Comparison of ENCODE assay signal across 2 cellular contexts in the genomic region with DNA sequence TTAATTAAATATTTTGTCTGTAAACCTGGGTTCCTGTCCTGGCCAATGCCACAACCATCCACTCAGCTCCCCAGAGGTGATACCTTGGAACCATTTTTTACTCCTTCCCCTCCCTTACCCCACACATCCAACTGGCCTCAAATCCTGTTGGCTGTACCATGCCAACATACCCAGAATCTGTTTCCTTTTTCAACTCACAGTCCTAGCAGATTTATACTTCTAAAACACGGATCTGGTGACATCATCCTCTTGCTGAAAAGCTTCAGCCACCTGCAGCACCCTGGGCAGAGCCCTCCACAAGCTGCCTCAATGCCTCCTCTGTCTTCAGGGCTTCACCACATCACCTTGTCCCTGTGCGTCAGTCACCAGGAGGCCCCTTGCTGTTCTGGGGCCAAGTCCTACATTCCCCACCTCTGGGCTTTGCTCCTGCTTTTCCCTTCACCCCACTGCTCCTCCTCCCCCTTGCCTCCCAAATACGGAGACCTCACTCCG.
TF ChIP-seq lines count a peak whose summit lies in the region.

No MANE protein-coding gene starts in this region.

TF ChIP-seq in GM12878, 131 proteins besides CTCF, POLR2A, EP300 and RAD21:
- TF ChIP-seq ATF7 (IDR thresholded peaks at IDR 0.05; ENCODE audit: low read depth), result peak; percentile 23; the same call in 1 of the 2 replicates
- TF ChIP-seq NRF1 (conservative IDR thresholded peaks at IDR 0.05; ENCODE audit: low read depth, low read length), result no peak
- TF ChIP-seq KLF5 (IDR thresholded peaks at IDR 0.05; ENCODE audit: partially characterized antibody), result no peak
- no peak for TF ChIP-seq TARDBP (IDR thresholded peaks at IDR 0.05; ENCODE audit: borderline replicate concordance)
- TF ChIP-seq ETV6 (conservative IDR thresholded peaks at IDR 0.05 in 1 of 2, IDR thresholded peaks at IDR 0.05 in 1 of 2; ENCODE audit: borderline replicate concordance in 1 of 2, low read depth in 1 of 2), result no peak
- TF ChIP-seq FOS (IDR thresholded peaks at IDR 0.05; ENCODE audit: borderline replicate concordance, extremely low read depth, insufficient read length), result no peak
- TF ChIP-seq MXI1 (IDR thresholded peaks at IDR 0.05; ENCODE audit: low read depth, low read length), result no peak
- no peak for TF ChIP-seq ZNF207 (IDR thresholded peaks at IDR 0.05; ENCODE audit: borderline replicate concordance)

TF ChIP-seq in HEK293T, 16 proteins besides CTCF, POLR2A, EP300 and RAD21:
- no peak for TF ChIP-seq CTBP1 (IDR thresholded peaks at IDR 0.05; ENCODE audit: borderline replicate concordance)
